ENCODE assay signal across 12 cellular contexts in genomic region chr7:36747969-36748574, GRCh38. TPM values are rescaled to one million over a fixed set of nuclear protein-coding genes. Genes with fewer than 3 reads are reported as not detected.
DNase-seq lines count a peak whose midpoint lies in the region; ATAC-seq lines count a peak whose summit lies in the region.
"Had no signal": no experiment of that assay in that cellular context is flagged by ENCODE, and none has a peak within 500 bp of the region (broad histone marks: within the 10 kb centered on the region; RNA-seq: fewer than 3 reads in every experiment).

No MANE protein-coding gene starts in this region.

- ATAC-seq in activated naive CD4-positive, alpha-beta T cell treated with anti-CD3 and anti-CD28 coated beads, Interleukin-2, amount 50 U/mL, for 72 hours: peak; percentile 65 to 72
- ATAC-seq in HG03175 (IDR thresholded peaks at IDR 0.05; ENCODE audit: unreplicated experiment): peak; percentile 48
- ATAC-seq in stimulated activated memory B cell treated with anti-CD40 and anti-IgM and Interleukin-4, amounts not matched to agents 10 μg/mL and 1 μg/mL and 100 μg/mL, for 72 hours: peak; percentile 60
- ATAC-seq: Panc1 had no signal

- H3K4me1 Mint-ChIP-seq in stimulated activated memory B cell treated with anti-CD40 and anti-IgM and Interleukin-4, amounts not matched to agents 10 μg/mL and 1 μg/mL and 100 μg/mL, for 72 hours: peaks cover 37% of the 10 kb centered on the region

- no peak overlapping the region for H3K4me3 Mint-ChIP-seq in stimulated activated memory B cell treated with anti-CD40 and anti-IgM and Interleukin-4, amounts not matched to agents 10 μg/mL and 1 μg/mL and 100 μg/mL, for 72 hours
- H3K4me3 Mint-ChIP-seq: H9 had no signal

- DNase-seq in activated naive CD4-positive, alpha-beta T cell treated with anti-CD3 and anti-CD28 coated beads, Interleukin-2, amount 50 U/mL, for 72 hours (ENCODE audit: low spot score in 2 of 2): no peak
- DNase-seq in activated naive CD4-positive, alpha-beta T cell treated with anti-CD3 and anti-CD28 coated beads, Interleukin-2, amount 50 U/mL, for 16 hours: no peak
- peak; percentile 52 for DNase-seq in amniotic epithelial cell (ENCODE audit: low read depth)
- DNase-seq in NCI-H1417 (lab: John Stamatoyannopoulos, UW): no peak
- DNase-seq in NCI-H510A (lab: John Stamatoyannopoulos, UW): no peak
- no peak for DNase-seq in ureter (ENCODE audit: low spot score)
- DNase-seq: H9, uterus had no signal

- peak overlapping the region in 1 of 2 donors; percentile 26 for H3K27ac Mint-ChIP-seq in activated naive CD4-positive, alpha-beta T cell treated with anti-CD3 and anti-CD28 coated beads, Interleukin-2, amount 50 U/mL, for 72 hours
- no peak overlapping the region for H3K27ac Mint-ChIP-seq in stimulated activated memory B cell treated with anti-CD40 and anti-IgM and Interleukin-4, amounts not matched to agents 10 μg/mL and 1 μg/mL and 100 μg/mL, for 72 hours
- H3K27ac Mint-ChIP-seq: H9 had no signal

- no peaks in the 10 kb centered on the region for H3K9me3 Mint-ChIP-seq in activated naive CD4-positive, alpha-beta T cell treated with anti-CD3 and anti-CD28 coated beads, Interleukin-2, amount 50 U/mL, for 72 hours
- no peaks in the 10 kb centered on the region for H3K9me3 Mint-ChIP-seq in stimulated activated memory B cell treated with anti-CD40 and anti-IgM and Interleukin-4, amounts not matched to agents 10 μg/mL and 1 μg/mL and 100 μg/mL, for 72 hours

- H3K36me3 Mint-ChIP-seq in activated naive CD4-positive, alpha-beta T cell treated with anti-CD3 and anti-CD28 coated beads, Interleukin-2, amount 50 U/mL, for 72 hours: peaks cover 4 to 11% of the 10 kb centered on the region in 2 donors
- H3K36me3 Mint-ChIP-seq in stimulated activated memory B cell treated with anti-CD40 and anti-IgM and Interleukin-4, amounts not matched to agents 10 μg/mL and 1 μg/mL and 100 μg/mL, for 72 hours: no peaks in the 10 kb centered on the region

- H3K27me3 Mint-ChIP-seq in stimulated activated memory B cell treated with anti-CD40 and anti-IgM and Interleukin-4, amounts not matched to agents 10 μg/mL and 1 μg/mL and 100 μg/mL, for 72 hours: peaks cover 22% of the 10 kb centered on the region

RNA-seq across cellular contexts. Expression of gene AOAH, which starts 23.8 kb away (rescaled TPM):
- 1 to 10 TPM; 5.2 to 6.0 TPM for total RNA-seq in activated naive CD4-positive, alpha-beta T cell treated with anti-CD3 and anti-CD28 coated beads, Interleukin-2, amount 50 U/mL, for 72 hours
- total RNA-seq in ureter: 12.3 TPM
- total RNA-seq: myocyte had no signal
